ENCODE assay signal across 1 cellular context in the genomic region with DNA sequence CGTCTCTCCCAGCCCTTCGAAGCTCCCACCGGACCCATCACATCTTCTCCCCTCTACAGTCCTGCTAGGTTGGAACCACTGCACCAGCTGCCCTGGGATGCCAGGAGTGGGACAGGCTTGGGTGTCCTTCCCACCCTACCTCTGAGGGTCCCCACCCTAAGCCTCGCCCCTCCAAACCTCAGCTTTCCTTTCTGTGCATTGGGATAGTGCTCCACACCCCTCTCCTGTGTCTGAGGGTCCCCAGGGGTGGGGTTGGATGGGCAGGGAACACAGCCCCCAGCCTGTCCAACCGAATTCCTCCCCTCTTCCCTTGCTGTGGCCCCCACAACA.
TF ChIP-seq lines count a peak whose summit lies in the region.

No MANE protein-coding gene starts in this region.

TF ChIP-seq in IMR-90, 13 proteins besides CTCF, POLR2A, EP300 and RAD21 (continued from another document):
- TF ChIP-seq CEBPB (IDR thresholded peaks at IDR 0.05; ENCODE audit: low read depth, low read length) (no peak), BHLHE40 (IDR thresholded peaks at IDR 0.05; ENCODE audit: low read depth, low read length) (no peak), CHD1 (IDR thresholded peaks at IDR 0.05; ENCODE audit: low read depth, low read length) (no peak), FOS (IDR thresholded peaks at IDR 0.05; ENCODE audit: low read depth, low read length) (no peak), RFX5 (IDR thresholded peaks at IDR 0.05; ENCODE audit: low read depth, low read length) (no peak)
- TF ChIP-seq, protein P1, sequence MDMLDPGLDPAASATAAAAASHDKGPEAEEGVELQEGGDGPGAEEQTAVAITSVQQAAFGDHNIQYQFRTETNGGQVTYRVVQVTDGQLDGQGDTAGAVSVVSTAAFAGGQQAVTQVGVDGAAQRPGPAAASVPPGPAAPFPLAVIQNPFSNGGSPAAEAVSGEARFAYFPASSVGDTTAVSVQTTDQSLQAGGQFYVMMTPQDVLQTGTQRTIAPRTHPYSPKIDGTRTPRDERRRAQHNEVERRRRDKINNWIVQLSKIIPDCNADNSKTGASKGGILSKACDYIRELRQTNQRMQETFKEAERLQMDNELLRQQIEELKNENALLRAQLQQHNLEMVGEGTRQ (IDR thresholded peaks at IDR 0.05; ENCODE audit: low read depth, low read length) = no peak
TF ChIP-seq in IMR-90: peak in this region for 0.
